Comparison of ENCODE assay signal across 17 cellular contexts in genomic region chr17:83137523-83137922, GRCh38. TPM values are rescaled to one million over a fixed set of nuclear protein-coding genes. Genes with fewer than 3 reads are reported as not detected.
A peak's percentile ranks its signal among the peaks of the same experiment; 100 is the strongest.
DNase-seq lines count a peak whose midpoint lies in the region; ATAC-seq and TF ChIP-seq lines count a peak whose summit lies in the region.
"Had no signal": no experiment of that assay in that cellular context is flagged by ENCODE, and none has a peak within 500 bp of the region (broad histone marks: within the 10 kb centered on the region; RNA-seq: fewer than 3 reads in every experiment).

No MANE protein-coding gene starts in this region.

- no peak overlapping the region for H3K18ac ChIP-seq in IMR-90 (ENCODE audit: low read depth, low read length)

- H3K79me1 ChIP-seq in IMR-90 (ENCODE audit: low read depth in 1 of 2, low read length in 2 of 2), result no peaks in the 10 kb centered on the region

- H2AK5ac ChIP-seq in IMR-90 (ENCODE audit: low read depth, low read length), result no peak overlapping the region

- no peak for TF ChIP-seq CTCF in IMR-90 (conservative IDR thresholded peaks at IDR 0.05; ENCODE audit: low read depth, low read length)
- TF ChIP-seq CTCF in lower lobe of right lung (IDR thresholded peaks at IDR 0.05), result no peak
- no peak for TF ChIP-seq CTCF in suprapubic skin (IDR thresholded peaks at IDR 0.05)

- no peak overlapping the region for H3K4me2 ChIP-seq in IMR-90 (ENCODE audit: low read depth, low read length)
- H3K4me2 ChIP-seq: BLaER1 had no signal

- intact Hi-C loops in IMR-90 (cut with micrococcal nuclease) (no loop called here), lower lobe of right lung (cut with DNase I) (no loop called here)

- no peak overlapping the region for H3K9ac ChIP-seq in IMR-90 (ENCODE audit: low read depth, low read length)
- H3K9ac ChIP-seq: BLaER1 had no signal

- no peak for TF ChIP-seq RAD21 in IMR-90 (IDR thresholded peaks at IDR 0.05; ENCODE audit: low read length)

- POLR2A ChIA-PET in IMR-90 (lab: Charles Lee; ENCODE audit: unreplicated experiment), result no interaction called here

- H3K27ac ChIP-seq in IMR-90 (ENCODE audit: insufficient read depth, low read length) (no peak overlapping the region), lower lobe of right lung (no peak overlapping the region), suprapubic skin (no peak overlapping the region)
- H3K27ac ChIP-seq: BLaER1 had no signal

- no peak overlapping the region for H3K4me3 ChIP-seq in IMR-90 (ENCODE audit: insufficient read depth, low read depth, low read length)
- no peak overlapping the region for H3K4me3 ChIP-seq in lower lobe of right lung
- H3K4me3 ChIP-seq in suprapubic skin, result no peak overlapping the region
- H3K4me3 ChIP-seq: BLaER1 had no signal

- no TSS peak for BruUV-seq in IMR-90 (replicated peaks; lab: Mats Ljungman, UMichigan)

- no peak overlapping the region for H2BK20ac ChIP-seq in IMR-90 (ENCODE audit: low read depth, low read length)

- H2BK120ac ChIP-seq in IMR-90 (ENCODE audit: low read depth, low read length), result no peak overlapping the region

- no peak overlapping the region for H2AK9ac ChIP-seq in IMR-90 (replicated peaks; ENCODE audit: low read depth, low read length, poor library complexity)

- H3K9me3 ChIP-seq in IMR-90 (ENCODE audit: control insufficient read depth, insufficient read depth, low read length) (peaks cover 3% of the 10 kb centered on the region; the same call in 1 of the 2 replicates), lower lobe of right lung (no peaks in the 10 kb centered on the region), suprapubic skin (no peaks in the 10 kb centered on the region)

- no peak overlapping the region for H3K56ac ChIP-seq in IMR-90 (ENCODE audit: extremely low read depth, insufficient read depth, low read length)

- H3K23ac ChIP-seq in IMR-90 (ENCODE audit: low read depth, low read length), result no peak overlapping the region

- peak overlapping the region; percentile 23 for H2AFZ ChIP-seq in IMR-90 (replicated peaks; ENCODE audit: low read length, poor library complexity)

- H4K20me1 ChIP-seq in IMR-90 (ENCODE audit: insufficient read depth, low read length), result no peaks in the 10 kb centered on the region
- H4K20me1 ChIP-seq: BLaER1 had no signal

- no peak for ATAC-seq in IMR-90 (ENCODE audit: low read depth)
- ATAC-seq in lower lobe of right lung, result no peak
- ATAC-seq in GM19467 (IDR thresholded peaks at IDR 0.05; ENCODE audit: unreplicated experiment), result no peak

- WGBS in IMR-90 (ENCODE audit: extremely low coverage in 2 of 2, insufficient read length in 1 of 2), 2 experiments, result 80% methylated on average over 1 of the region's 9 CpGs; no CpG with 5 or more reads in 1 of the 2 experiments
- 76% methylated on average over 7 of the region's 9 CpGs for WGBS in suprapubic skin

- H3K36me3 ChIP-seq in IMR-90 (ENCODE audit: control insufficient read depth, insufficient read depth, low read length) (no peaks in the 10 kb centered on the region), lower lobe of right lung (no peaks in the 10 kb centered on the region), suprapubic skin (no peaks in the 10 kb centered on the region)
- H3K36me3 ChIP-seq: BLaER1 had no signal

- H3K27me3 ChIP-seq in IMR-90 (ENCODE audit: control insufficient read depth, insufficient read depth, low read length) (peaks cover 40% of the 10 kb centered on the region), lower lobe of right lung (ENCODE audit: low read depth) (peaks cover 7% of the 10 kb centered on the region), suprapubic skin (peaks cover 9% of the 10 kb centered on the region)

- CTCF ChIA-PET in IMR-90 (lab: Yijun Ruan, JAX), result no interaction called here

- no peak overlapping the region for H4K8ac ChIP-seq in IMR-90 (ENCODE audit: low read depth in 2 of 2, low read length in 2 of 2)

- no peaks in the 10 kb centered on the region for H3K4me1 ChIP-seq in IMR-90 (ENCODE audit: control insufficient read depth, insufficient read depth, low read length)
- H3K4me1 ChIP-seq in lower lobe of right lung, result no peaks in the 10 kb centered on the region
- no peaks in the 10 kb centered on the region for H3K4me1 ChIP-seq in suprapubic skin

- dilution Hi-C loops in IMR-90 (cut with HindIII; ENCODE audit: low sequenced_read_pairs, unreplicated experiment), result no loop called here

- H4K5ac ChIP-seq in IMR-90 (ENCODE audit: low read depth, low read length), result no peak overlapping the region

- no peak for TF ChIP-seq EP300 in suprapubic skin (IDR thresholded peaks at IDR 0.05)

- no peak for TF ChIP-seq POLR2A in IMR-90 (IDR thresholded peaks at IDR 0.05; ENCODE audit: low read depth, low read length)
- no peak for TF ChIP-seq POLR2A in suprapubic skin (IDR thresholded peaks at IDR 0.05)

- no peaks in the 10 kb centered on the region for H3K9me1 ChIP-seq in IMR-90 (ENCODE audit: insufficient read depth, low read length)

- no peak overlapping the region for H2BK5ac ChIP-seq in IMR-90 (ENCODE audit: low read depth, low read length, poor library complexity, severe bottlenecking)

- no peak overlapping the region for H3K4ac ChIP-seq in IMR-90 (ENCODE audit: low read depth, low read length)

- DNase-seq in activated CD4-positive, CD25-positive, alpha-beta regulatory T cell treated with anti-CD3 and anti-CD28 coated beads, Interleukin-2, amount 50 U/mL, for 72 hours, result peak; percentile 13
- no peak for DNase-seq in activated CD4-positive, CD25-positive, alpha-beta regulatory T cell (lab: John Stamatoyannopoulos, UW)
- DNase-seq in IMR-90, result no peak
- DNase-seq in lower lobe of right lung, result peak; percentile 14
- DNase-seq in suprapubic skin (ENCODE audit: low spot score in 2 of 2), result peak; percentile 44 to 61
- no peak for DNase-seq in DMS 273 (lab: John Stamatoyannopoulos, UW; ENCODE audit: unreplicated experiment)
- no peak for DNase-seq in putamen (ENCODE audit: low spot score)
- DNase-seq: 8988T, GDM1, GOT3, MV-4-11, NCI-H1436 treated with DMSO at 0.1 percent for 48 hours, NCI-H2081, NCI-H510A treated with DMSO at 0.1 percent for 48 hours, SHP77 treated with DMSO at 0.1 percent for 48 hours had no signal

- H3K14ac ChIP-seq in IMR-90 (replicated peaks; ENCODE audit: low read depth, low read length), result no peak overlapping the region

- H4K91ac ChIP-seq in IMR-90 (ENCODE audit: insufficient read depth, low read depth, low read length), result no peak overlapping the region

- in situ Hi-C loops in IMR-90 (cut with MboI; ENCODE audit: low sequenced_read_pairs), result no loop called here

- no peak overlapping the region for H2BK15ac ChIP-seq in IMR-90 (ENCODE audit: low read depth, low read length)

TF ChIP-seq in IMR-90, 13 proteins besides CTCF, POLR2A, EP300 and RAD21:
- no peak for TF ChIP-seq ELK1 (IDR thresholded peaks at IDR 0.05; ENCODE audit: borderline replicate concordance, low read depth, low read length)
- no peak for TF ChIP-seq RCOR1 (IDR thresholded peaks at IDR 0.05; ENCODE audit: insufficient replicate concordance, low read length)
- TF ChIP-seq NFE2L2 (IDR thresholded peaks at IDR 0.05; ENCODE audit: low read depth, low read length), result no peak
- no peak for TF ChIP-seq USF2 (IDR thresholded peaks at IDR 0.05; ENCODE audit: low read depth, low read length)
- no peak for TF ChIP-seq BHLHE40 (IDR thresholded peaks at IDR 0.05; ENCODE audit: low read depth, low read length)
- no peak for TF ChIP-seq MAFK (IDR thresholded peaks at IDR 0.05; ENCODE audit: low read depth, low read length)
- TF ChIP-seq MAZ (IDR thresholded peaks at IDR 0.05; ENCODE audit: borderline replicate concordance, low read depth, low read length), result no peak
- TF ChIP-seq SMC3 (IDR thresholded peaks at IDR 0.05; ENCODE audit: low read depth, low read length), result no peak
- TF ChIP-seq RFX5 (IDR thresholded peaks at IDR 0.05; ENCODE audit: low read depth, low read length), result no peak
- no peak for TF ChIP-seq MXI1 (IDR thresholded peaks at IDR 0.05; ENCODE audit: borderline replicate concordance, low read depth, low read length)
- TF ChIP-seq FOS (IDR thresholded peaks at IDR 0.05; ENCODE audit: low read depth, low read length), result no peak
- no peak for TF ChIP-seq CHD1 (IDR thresholded peaks at IDR 0.05; ENCODE audit: low read depth, low read length)
- no peak for TF ChIP-seq CEBPB (IDR thresholded peaks at IDR 0.05; ENCODE audit: low read depth, low read length)
TF ChIP-seq in IMR-90: peak in this region for 0.

RNA-seq across cellular contexts. Expression of gene METRNL, which starts 58.1 kb away (rescaled TPM):
- total RNA-seq in IMR-90 (2012; rRNA removed), result 17.9 and 21.4 TPM in 2 replicates
- 48.2 and 60.2 TPM in 2 replicates for polyA plus RNA-seq in IMR-90 (2012; rRNA removed)
- 73.7 and 167 TPM in 2 replicates for polyA plus RNA-seq in IMR-90 (2012; cell fraction: cytosol; rRNA removed)
- polyA plus RNA-seq in IMR-90 (2012; cell fraction: nucleus; rRNA removed; ENCODE audit: low replicate concordance), result 50.0 and 129 TPM in 2 replicates
- 59.8 TPM for total RNA-seq in lower lobe of right lung
- total RNA-seq in suprapubic skin, result 100 to 1,000 TPM in 3 of 4 donors, 10 to 100 TPM in 1; 59.1 to 222 (median 155) TPM

Comparison
In these comparisons a context has a peak if more than half of its experiments do, and no peak if none do; other contexts are left out.
1. DNase-seq: peak in activated CD4-positive, CD25-positive, alpha-beta regulatory T cell treated with anti-CD3 and anti-CD28 coated beads, Interleukin-2, amount 50 U/mL, for 72 hours (single experiment), lower lobe of right lung (single experiment) and suprapubic skin (2 of 2); none in activated CD4-positive, CD25-positive, alpha-beta regulatory T cell (0 of 4), IMR-90 (single experiment), DMS 273 (single experiment) and putamen (single experiment).